In the genomic region with DNA sequence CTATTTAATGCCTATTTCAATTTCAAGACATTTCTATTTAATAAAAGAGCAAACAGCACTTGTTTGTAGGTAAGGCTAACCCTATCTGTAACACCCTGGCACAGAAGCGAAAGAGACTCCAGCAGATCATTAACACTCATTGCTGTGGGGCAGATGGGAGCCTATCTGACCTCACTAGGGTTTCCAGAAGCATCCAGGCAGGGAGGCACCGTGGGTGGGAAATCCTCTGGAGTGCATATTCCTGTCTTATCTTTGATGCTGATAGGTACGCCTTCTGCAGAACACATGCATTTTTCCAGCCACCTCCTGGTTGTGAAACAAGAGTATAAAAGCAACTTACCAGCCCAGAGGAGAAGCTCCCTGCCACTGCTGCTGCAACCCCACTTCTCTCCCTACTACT, we compare ENCODE assay signal across 28 cellular contexts.
A peak's percentile ranks its signal among the peaks of the same experiment; 100 is the strongest.
DNase-seq lines count a peak whose midpoint lies in the region; ATAC-seq, FAIRE-seq and TF ChIP-seq lines count a peak whose summit lies in the region.
"Had no signal": no experiment of that assay in that cellular context is flagged by ENCODE, and none has a peak within 500 bp of the region (broad histone marks: within the 10 kb centered on the region; RNA-seq: fewer than 3 reads in every experiment).

No MANE protein-coding gene starts in this region.

- no peaks in the 10 kb centered on the region for H3K36me3 ChIP-seq in H1 (ENCODE audit: control insufficient read depth in 2 of 4, insufficient read depth in 4 of 4, low read length in 3 of 4)
- H3K36me3 ChIP-seq: tibial nerve had no signal

- H4K8ac ChIP-seq in H1 (ENCODE audit: extremely low read depth, insufficient read depth, low read length), result no peak overlapping the region

- no peaks in the 10 kb centered on the region for H4K20me1 ChIP-seq in H1 (replicated peaks in 1 of 2; ENCODE audit: control insufficient read depth in 1 of 2, insufficient read depth in 2 of 2, low read length in 2 of 2)

- H2AFZ ChIP-seq in H1 (ENCODE audit: low read length), result peak overlapping the region; percentile 61; the same call in 1 of the 2 replicates

- H2BK20ac ChIP-seq in H1 (ENCODE audit: low read length), result no peak overlapping the region

- H3K14ac ChIP-seq in H1 (ENCODE audit: insufficient read length), result no peak overlapping the region

- no peak overlapping the region for H2BK120ac ChIP-seq in H1 (replicated peaks; ENCODE audit: low read depth, low read length)

- WGBS in H1 (ENCODE audit: extremely low coverage in 1 of 2, insufficient coverage in 1 of 2, insufficient read length in 1 of 2, insufficient replicate concordance in 2 of 2, low coverage in 1 of 2, low lambda C conversion rate in 2 of 2, missing lambda C conversion rate in 1 of 2), 2 experiments, result 83% methylated on average over 3 of the region's 3 CpGs; no CpG with 5 or more reads in 1 of the 2 experiments

- no peak overlapping the region for H4K5ac ChIP-seq in H1 (ENCODE audit: insufficient read length, low read depth, low read length)

- peaks cover 2 to 3% of the 10 kb centered on the region in 2 experiments; a peak in 1 of 4 replicates for H3K9me3 ChIP-seq in H1 (ENCODE audit: insufficient read depth in 2 of 2, low read depth in 1 of 2, low read length in 1 of 2)
- H3K9me3 ChIP-seq: tibial nerve had no signal

- no peak overlapping the region for H2AK5ac ChIP-seq in H1 (ENCODE audit: low read depth, low read length)

- no peaks in the 10 kb centered on the region for H3K4me1 Mint-ChIP-seq in stimulated activated memory B cell treated with anti-CD40 and anti-IgM and Interleukin-4, amounts not matched to agents 10 μg/mL and 1 μg/mL and 100 μg/mL, for 72 hours
- peaks cover 6% of the 10 kb centered on the region; the same call in 1 of the 2 replicates for H3K4me1 Mint-ChIP-seq in HFFc6 (ENCODE audit: low read depth)
- H3K4me1 Mint-ChIP-seq in activated CD4-positive, alpha-beta memory T cell treated with anti-CD3 and anti-CD28 coated beads for 36 hours (ENCODE audit: low read depth), result no peaks in the 10 kb centered on the region
- H3K4me1 Mint-ChIP-seq: activated CD4-positive, alpha-beta T cell treated with anti-CD3 and anti-CD28 coated beads for 36 hours; activated naive CD4-positive, alpha-beta T cell treated with anti-CD3 and anti-CD28 coated beads, Interleukin-2, amount 10 ng/mL, durations not matched to agents 7 days and 5 days; CD4-positive, alpha-beta memory T cell had no signal

- no peak overlapping the region for H3K4me2 ChIP-seq in H1 (ENCODE audit: insufficient read depth in 1 of 2, low read depth in 2 of 2, low read length in 2 of 2)
- H3K4me2 ChIP-seq: KMS-11 had no signal

- no peak for FAIRE-seq in H1 (lab: Jason Lieb, UNC)
- FAIRE-seq: G401.6, HTR-8/SVneo had no signal

- no peak overlapping the region for H3K4ac ChIP-seq in H1 (replicated peaks; ENCODE audit: insufficient read length, low read depth, low read length)

- no peak overlapping the region for H3K27ac Mint-ChIP-seq in stimulated activated memory B cell treated with anti-CD40 and anti-IgM and Interleukin-4, amounts not matched to agents 10 μg/mL and 1 μg/mL and 100 μg/mL, for 72 hours
- no peak overlapping the region for H3K27ac Mint-ChIP-seq in HFFc6
- no peak overlapping the region for H3K27ac Mint-ChIP-seq in activated CD4-positive, alpha-beta memory T cell treated with anti-CD3 and anti-CD28 coated beads for 36 hours
- H3K27ac Mint-ChIP-seq: activated CD4-positive, alpha-beta T cell treated with anti-CD3 and anti-CD28 coated beads for 36 hours; activated naive CD4-positive, alpha-beta T cell treated with anti-CD3 and anti-CD28 coated beads, Interleukin-2, amount 10 ng/mL, durations not matched to agents 7 days and 5 days; activated T-helper 1 cell treated with anti-CD3 and anti-CD28 coated beads, Interleukin-12 subunit alpha, Interleukin-12 subunit beta, Interleukin-2, Interleukin-4 antibody, amounts not matched to agents 30 ng/mL and 10 ng/mL and 1 ng/mL, durations not matched to agents 14 hours and 24 hours and 36 hours; CD4-positive, alpha-beta memory T cell; effector memory CD8-positive, alpha-beta T cell; naive thymus-derived CD4-positive, alpha-beta T cell; stimulated activated naive CD8-positive, alpha-beta T cell treated with anti-CD3 and anti-CD28 coated beads, Interleukin-15, Interleukin-2, amounts not matched to agents 100 ng/mL and 50 ng/mL, for 24 hours; T-helper 1 cell treated with Interleukin-12 subunit alpha and Interleukin-12 subunit beta and Interleukin-4 antibody, amounts not matched to agents 30 μg/mL and 1 μg/mL, for 36 hours had no signal

- H3K27ac ChIP-seq in H1 (ENCODE audit: low read depth, low read length), result no peak overlapping the region
- H3K27ac ChIP-seq: coronary artery, KMS-11, tibial nerve had no signal

- no peak overlapping the region for H3K56ac ChIP-seq in H1 (replicated peaks; ENCODE audit: insufficient read length, low read depth, low read length)

- ATAC-seq in stimulated activated memory B cell treated with anti-CD40 and anti-IgM and Interleukin-4, amounts not matched to agents 10 μg/mL and 1 μg/mL and 100 μg/mL, for 72 hours, result peak; percentile 27
- ATAC-seq: activated CD4-positive, alpha-beta T cell treated with anti-CD3 and anti-CD28 coated beads for 36 hours; effector memory CD8-positive, alpha-beta T cell; naive thymus-derived CD4-positive, alpha-beta T cell; right cardiac atrium had no signal

- H3K79me2 ChIP-seq in H1 (ENCODE audit: control insufficient read depth in 1 of 2, insufficient read depth in 2 of 2, low read length in 2 of 2), result no peaks in the 10 kb centered on the region

- no peak overlapping the region for H3K4me3 Mint-ChIP-seq in stimulated activated memory B cell treated with anti-CD40 and anti-IgM and Interleukin-4, amounts not matched to agents 10 μg/mL and 1 μg/mL and 100 μg/mL, for 72 hours
- H3K4me3 Mint-ChIP-seq in HFFc6, result no peak overlapping the region
- no peak overlapping the region for H3K4me3 Mint-ChIP-seq in activated CD4-positive, alpha-beta memory T cell treated with anti-CD3 and anti-CD28 coated beads for 36 hours
- H3K4me3 Mint-ChIP-seq: activated CD4-positive, alpha-beta T cell treated with anti-CD3 and anti-CD28 coated beads for 36 hours; activated naive CD4-positive, alpha-beta T cell treated with anti-CD3 and anti-CD28 coated beads, Interleukin-2, amount 10 ng/mL, durations not matched to agents 7 days and 5 days; activated T-helper 1 cell treated with anti-CD3 and anti-CD28 coated beads, Interleukin-12 subunit alpha, Interleukin-12 subunit beta, Interleukin-2, Interleukin-4 antibody, amounts not matched to agents 30 ng/mL and 10 ng/mL and 1 ng/mL, durations not matched to agents 14 hours and 24 hours and 36 hours; CD4-positive, alpha-beta memory T cell; effector memory CD8-positive, alpha-beta T cell; naive thymus-derived CD4-positive, alpha-beta T cell; stimulated activated naive CD8-positive, alpha-beta T cell treated with anti-CD3 and anti-CD28 coated beads, Interleukin-15, Interleukin-2, amounts not matched to agents 100 ng/mL and 50 ng/mL, for 24 hours; T-helper 1 cell treated with Interleukin-12 subunit alpha and Interleukin-12 subunit beta and Interleukin-4 antibody, amounts not matched to agents 30 μg/mL and 1 μg/mL, for 36 hours had no signal

- no peak overlapping the region for H3K9ac ChIP-seq in H1 (replicated peaks in 1 of 4; ENCODE audit: extremely low read depth in 1 of 4, low read depth in 3 of 4, low read length in 3 of 4)
- H3K9ac ChIP-seq: KMS-11 had no signal

- no peak overlapping the region for H2BK12ac ChIP-seq in H1 (ENCODE audit: low read depth, low read length)

- TF ChIP-seq RAD21 in H1 (IDR thresholded peaks at IDR 0.05 in 1 of 2, conservative IDR thresholded peaks at IDR 0.05 in 1 of 2; ENCODE audit: low read depth in 2 of 2, low read length in 2 of 2), result no peak

- H3K4me1 ChIP-seq in H1 (replicated peaks in 1 of 4; ENCODE audit: control insufficient read depth in 3 of 4, insufficient read depth in 4 of 4, low read length in 3 of 4), result no peaks in the 10 kb centered on the region; a peak in 1 of 7 replicates

- H3K27me3 ChIP-seq in H1 (replicated peaks in 1 of 4; ENCODE audit: control insufficient read depth in 3 of 4, extremely low read depth in 1 of 4, insufficient read depth in 3 of 4, low read length in 3 of 4), result no peaks in the 10 kb centered on the region
- H3K27me3 ChIP-seq: tibial nerve had no signal

- POLR2A ChIA-PET in H1 (lab: Charles Lee; ENCODE audit: partially characterized antibody), result no interaction called here
- POLR2A ChIA-PET in activated CD4-positive, alpha-beta memory T cell treated with anti-CD3 and anti-CD28 coated beads for 36 hours (lab: Charles Lee), result no interaction called here

- H3K27me3 Mint-ChIP-seq in stimulated activated memory B cell treated with anti-CD40 and anti-IgM and Interleukin-4, amounts not matched to agents 10 μg/mL and 1 μg/mL and 100 μg/mL, for 72 hours, result peaks cover 8% of the 10 kb centered on the region
- no peaks in the 10 kb centered on the region for H3K27me3 Mint-ChIP-seq in HFFc6 (ENCODE audit: insufficient read depth)
- H3K27me3 Mint-ChIP-seq in activated CD4-positive, alpha-beta memory T cell treated with anti-CD3 and anti-CD28 coated beads for 36 hours, result peaks cover 5% of the 10 kb centered on the region
- H3K27me3 Mint-ChIP-seq: activated CD4-positive, alpha-beta T cell treated with anti-CD3 and anti-CD28 coated beads for 36 hours; activated naive CD4-positive, alpha-beta T cell treated with anti-CD3 and anti-CD28 coated beads, Interleukin-2, amount 10 ng/mL, durations not matched to agents 7 days and 5 days had no signal

- TF ChIP-seq POLR2A in H1 (IDR thresholded peaks at IDR 0.05; ENCODE audit: control extremely low read depth in 1 of 2, low read depth in 2 of 2, low read length in 2 of 2), result no peak

- H3K23ac ChIP-seq in H1 (ENCODE audit: insufficient read length), result no peak overlapping the region

- intact Hi-C loops in activated CD4-positive, alpha-beta memory T cell treated with anti-CD3 and anti-CD28 coated beads for 36 hours (cut with micrococcal nuclease), result no loop called here

- peak; percentile 35 for DNase-seq in NCI-H2171 treated with DMSO at 0.1 percent for 48 hours (lab: John Stamatoyannopoulos, UW)
- DNase-seq in NCI-H2171 (lab: John Stamatoyannopoulos, UW), result no peak
- no peak for DNase-seq in H1 (ENCODE audit: low read depth in 1 of 2, low spot score in 2 of 2)
- peak; percentile 68 for DNase-seq in kidney tubule cell (ENCODE audit: low spot score)
- no peak for DNase-seq in HFFc6
- DNase-seq in SHP77 (lab: John Stamatoyannopoulos, UW), result no peak
- no peak for DNase-seq in activated CD4-positive, alpha-beta memory T cell treated with anti-CD3 and anti-CD28 coated beads for 36 hours
- DNase-seq: 8988T; activated CD4-positive, alpha-beta T cell treated with anti-CD3 and anti-CD28 coated beads for 36 hours; activated naive CD4-positive, alpha-beta T cell treated with anti-CD3 and anti-CD28 coated beads, Interleukin-2, amount 10 ng/mL, durations not matched to agents 7 days and 5 days; amygdala; CD4-positive, alpha-beta memory T cell; DMS153; effector memory CD8-positive, alpha-beta T cell; left cardiac atrium; naive thymus-derived CD4-positive, alpha-beta T cell; NCI-H1436 treated with DMSO at 0.1 percent for 48 hours; NCI-H526 had no signal

- TF ChIP-seq EP300 in H1 (IDR thresholded peaks at IDR 0.05; ENCODE audit: borderline replicate concordance in 1 of 2, low read depth in 2 of 2, low read length in 2 of 2), result no peak

- H3K18ac ChIP-seq in H1 (ENCODE audit: extremely low read depth, low read length), result no peak overlapping the region

- H3K79me1 ChIP-seq in H1 (ENCODE audit: low read depth, low read length), result no peaks in the 10 kb centered on the region

- no peak overlapping the region for H2BK5ac ChIP-seq in H1 (ENCODE audit: low read depth, low read length)

- H3K4me3 ChIP-seq in H1 (ENCODE audit: extremely low read depth in 1 of 4, insufficient read depth in 2 of 4, low read depth in 3 of 4, low read length in 4 of 4), result no peak overlapping the region
- H3K4me3 ChIP-seq: coronary artery, tibial nerve had no signal

- TF ChIP-seq CTCF in H1 (IDR thresholded peaks at IDR 0.05; ENCODE audit: control extremely low read depth in 1 of 3, insufficient read depth in 1 of 3, low read depth in 1 of 3, low read length in 3 of 3), result no peak
- TF ChIP-seq CTCF in HFFc6 (IDR thresholded peaks at IDR 0.05), result no peak

- no peaks in the 10 kb centered on the region for H3K36me3 Mint-ChIP-seq in stimulated activated memory B cell treated with anti-CD40 and anti-IgM and Interleukin-4, amounts not matched to agents 10 μg/mL and 1 μg/mL and 100 μg/mL, for 72 hours
- peaks cover 16% of the 10 kb centered on the region for H3K36me3 Mint-ChIP-seq in HFFc6 (ENCODE audit: low read depth)
- H3K36me3 Mint-ChIP-seq in activated CD4-positive, alpha-beta memory T cell treated with anti-CD3 and anti-CD28 coated beads for 36 hours, result no peaks in the 10 kb centered on the region
- H3K36me3 Mint-ChIP-seq: activated naive CD4-positive, alpha-beta T cell treated with anti-CD3 and anti-CD28 coated beads, Interleukin-2, amount 10 ng/mL, durations not matched to agents 7 days and 5 days; CD4-positive, alpha-beta memory T cell had no signal

- CTCF ChIA-PET in H1 (lab: Charles Lee; ENCODE audit: partially characterized antibody), result interaction anchor here (1.5 to 1.9 kb wide), 2 partner anchors 9 to 12 kb away, joined by 3 to 11 read pairs; no protein-coding TSS in a partner anchor
- CTCF ChIA-PET in activated CD4-positive, alpha-beta memory T cell treated with anti-CD3 and anti-CD28 coated beads for 36 hours (lab: Charles Lee), result no interaction called here

- H4K91ac ChIP-seq in H1 (replicated peaks; ENCODE audit: insufficient read length, low read length), result no peak overlapping the region

- H3K23me2 ChIP-seq in H1 (ENCODE audit: low read depth, low read length), result no peaks in the 10 kb centered on the region

- H2BK15ac ChIP-seq in H1 (ENCODE audit: low read length), result no peak overlapping the region

- H3K9me3 Mint-ChIP-seq in stimulated activated memory B cell treated with anti-CD40 and anti-IgM and Interleukin-4, amounts not matched to agents 10 μg/mL and 1 μg/mL and 100 μg/mL, for 72 hours, result no peaks in the 10 kb centered on the region
- H3K9me3 Mint-ChIP-seq in HFFc6, result no peaks in the 10 kb centered on the region; the same call in 1 of the 2 replicates
- no peaks in the 10 kb centered on the region for H3K9me3 Mint-ChIP-seq in activated CD4-positive, alpha-beta memory T cell treated with anti-CD3 and anti-CD28 coated beads for 36 hours

Comparison
In these comparisons a context has a peak if more than half of its experiments do, and no peak if none do; other contexts are left out.
1. DNase-seq: peak in NCI-H2171 treated with DMSO at 0.1 percent for 48 hours (single experiment) and kidney tubule cell (single experiment); none in NCI-H2171 (single experiment), H1 (0 of 2), HFFc6 (single experiment), SHP77 (0 of 2) and activated CD4-positive, alpha-beta memory T cell treated with anti-CD3 and anti-CD28 coated beads for 36 hours (single experiment).